Comparison of ENCODE assay signal across 16 cellular contexts in genomic region chr17:57684711-57685498, GRCh38.
DNase-seq lines count a peak whose midpoint lies in the region; ATAC-seq and TF ChIP-seq lines count a peak whose summit lies in the region.
"Had no signal": no experiment of that assay in that cellular context is flagged by ENCODE, and none has a peak within 500 bp of the region (broad histone marks: within the 10 kb centered on the region; RNA-seq: fewer than 3 reads in every experiment).

No MANE protein-coding gene starts in this region.

- H3K79me2 ChIP-seq in neural progenitor cell (ENCODE audit: low read depth) = no peaks in the 10 kb centered on the region

- H3K4me3 ChIP-seq in BLaER1 = no peak overlapping the region
- H3K4me3 ChIP-seq in colonic mucosa = no peak overlapping the region
- no peak overlapping the region for H3K4me3 ChIP-seq in neural progenitor cell

- H3K4me1 ChIP-seq in BLaER1 = peaks cover 43% of the 10 kb centered on the region
- no peaks in the 10 kb centered on the region for H3K4me1 ChIP-seq in colonic mucosa
- H3K4me1 ChIP-seq in neural progenitor cell = peaks cover 16% of the 10 kb centered on the region

- ATAC-seq in stimulated activated effector memory CD8-positive, alpha-beta T cell treated with anti-CD3 and anti-CD28 coated beads, Interleukin-12 subunit alpha, Interleukin-12 subunit beta, amount 100 ng/mL, for 72 hours = no peak

- H3K27ac ChIP-seq in BLaER1 (peak overlapping the region; percentile 3; the same call in 1 of the 2 replicates), colonic mucosa (no peak overlapping the region), neural progenitor cell (no peak overlapping the region)

- peak; percentile 24 for DNase-seq in D341Med (ENCODE audit: low spot score)
- DNase-seq in colonic mucosa = peak; percentile 7
- no peak for DNase-seq in neural progenitor cell (ENCODE audit: low spot score)
- DNase-seq in GM20000 (ENCODE audit: low spot score) = no peak
- no peak for DNase-seq in stimulated activated effector memory CD8-positive, alpha-beta T cell treated with anti-CD3 and anti-CD28 coated beads, Interleukin-12 subunit alpha, Interleukin-12 subunit beta, amount 100 ng/mL, for 72 hours (ENCODE audit: low spot score in 2 of 2)
- no peak for DNase-seq in SKM-1 treated with dmso at 0.1 percent for 144 hours (lab: John Stamatoyannopoulos, UW; ENCODE audit: unreplicated experiment)
- DNase-seq: BE2C; CD8-positive, alpha-beta memory T cell; H9; NCI-H1417 treated with DMSO at 0.1 percent for 48 hours; NCI-H2081; NCI-H2227 treated with DMSO at 0.1 percent for 48 hours; NCI-H69; NK-92 treated with Interleukin-12 subunit alpha and Interleukin-12 subunit beta, amount 100 ng/mL, for 24 hours; SK-N-SH had no signal

- peaks cover 26% of the 10 kb centered on the region for H3F3A ChIP-seq in neural progenitor cell (ENCODE audit: low read depth)

- H3K27ac Mint-ChIP-seq in neural progenitor cell = peak overlapping the region; percentile 43
- H3K27ac Mint-ChIP-seq in stimulated activated effector memory CD8-positive, alpha-beta T cell treated with anti-CD3 and anti-CD28 coated beads, Interleukin-12 subunit alpha, Interleukin-12 subunit beta, amount 100 ng/mL, for 72 hours = no peak overlapping the region
- H3K27ac Mint-ChIP-seq: CD8-positive, alpha-beta memory T cell; H9 had no signal

- H3K4me2 ChIP-seq in BLaER1 = peak overlapping the region; percentile 45
- H3K4me2 ChIP-seq in neural progenitor cell = no peak overlapping the region
- H3K4me2 ChIP-seq: SK-N-SH had no signal

- peaks cover 24% of the 10 kb centered on the region for H3K36me3 Mint-ChIP-seq in neural progenitor cell
- H3K36me3 Mint-ChIP-seq in stimulated activated effector memory CD8-positive, alpha-beta T cell treated with anti-CD3 and anti-CD28 coated beads, Interleukin-12 subunit alpha, Interleukin-12 subunit beta, amount 100 ng/mL, for 72 hours = peaks cover 14% of the 10 kb centered on the region

- H2AFZ ChIP-seq in neural progenitor cell (replicated peaks) = no peak overlapping the region

- H3K36me3 ChIP-seq in BLaER1 (peaks cover 37% of the 10 kb centered on the region), colonic mucosa (no peaks in the 10 kb centered on the region), neural progenitor cell (peaks cover 3% of the 10 kb centered on the region)

- peaks cover 2% of the 10 kb centered on the region for H3K27me3 Mint-ChIP-seq in neural progenitor cell (ENCODE audit: insufficient read depth, low read depth)

- H3K4me3 Mint-ChIP-seq in neural progenitor cell = no peak overlapping the region
- H3K4me3 Mint-ChIP-seq in stimulated activated effector memory CD8-positive, alpha-beta T cell treated with anti-CD3 and anti-CD28 coated beads, Interleukin-12 subunit alpha, Interleukin-12 subunit beta, amount 100 ng/mL, for 72 hours = no peak overlapping the region
- H3K4me3 Mint-ChIP-seq: CD8-positive, alpha-beta memory T cell; H9 had no signal

- peaks cover 11% of the 10 kb centered on the region for H3K4me1 Mint-ChIP-seq in neural progenitor cell
- H3K4me1 Mint-ChIP-seq in stimulated activated effector memory CD8-positive, alpha-beta T cell treated with anti-CD3 and anti-CD28 coated beads, Interleukin-12 subunit alpha, Interleukin-12 subunit beta, amount 100 ng/mL, for 72 hours = no peaks in the 10 kb centered on the region

- H3K27me3 ChIP-seq in BLaER1 = no peaks in the 10 kb centered on the region
- H3K27me3 ChIP-seq in colonic mucosa = no peaks in the 10 kb centered on the region
- H3K27me3 ChIP-seq in neural progenitor cell = no peaks in the 10 kb centered on the region
- H3K27me3 ChIP-seq: BE2C had no signal

- no peaks in the 10 kb centered on the region for H3K9me3 ChIP-seq in BLaER1
- no peaks in the 10 kb centered on the region for H3K9me3 ChIP-seq in colonic mucosa
- no peaks in the 10 kb centered on the region for H3K9me3 ChIP-seq in neural progenitor cell (ENCODE audit: low read depth)
- H3K9me3 ChIP-seq: BE2C, SK-N-SH had no signal

- H3K9ac ChIP-seq in BLaER1 = no peak overlapping the region
- no peak overlapping the region for H3K9ac ChIP-seq in colonic mucosa (ENCODE audit: low read depth in 2 of 2, low read length in 2 of 2)
- H3K9ac ChIP-seq in neural progenitor cell = no peak overlapping the region
- H3K9ac ChIP-seq: SK-N-SH had no signal

- TF ChIP-seq CTCF in colonic mucosa (IDR thresholded peaks at IDR 0.05) (no peak), neural progenitor cell (IDR thresholded peaks at IDR 0.05) (no peak), GM20000 (IDR thresholded peaks at IDR 0.05; ENCODE audit: extremely low read depth, missing control alignments) (no peak)

- H4K20me1 ChIP-seq in BLaER1 (no peaks in the 10 kb centered on the region), neural progenitor cell (ENCODE audit: low read depth) (peaks cover 3% of the 10 kb centered on the region)

- H3K9me3 Mint-ChIP-seq in neural progenitor cell = peaks cover 2% of the 10 kb centered on the region
- no peaks in the 10 kb centered on the region for H3K9me3 Mint-ChIP-seq in stimulated activated effector memory CD8-positive, alpha-beta T cell treated with anti-CD3 and anti-CD28 coated beads, Interleukin-12 subunit alpha, Interleukin-12 subunit beta, amount 100 ng/mL, for 72 hours
- H3K9me3 Mint-ChIP-seq: CD8-positive, alpha-beta memory T cell had no signal

- intact Hi-C loops in colonic mucosa (cut with DNase I) = no loop called here

Comparison
In these comparisons a context has a peak if more than half of its experiments do, and no peak if none do; other contexts are left out.
1. DNase-seq: peak in D341Med (single experiment) and colonic mucosa (single experiment); none in neural progenitor cell (single experiment), GM20000 (single experiment), stimulated activated effector memory CD8-positive, alpha-beta T cell treated with anti-CD3 and anti-CD28 coated beads, Interleukin-12 subunit alpha, Interleukin-12 subunit beta, amount 100 ng/mL, for 72 hours (0 of 2) and SKM-1 treated with dmso at 0.1 percent for 144 hours (single experiment).